ENCODE assay signal across 12 cellular contexts in the genomic region with DNA sequence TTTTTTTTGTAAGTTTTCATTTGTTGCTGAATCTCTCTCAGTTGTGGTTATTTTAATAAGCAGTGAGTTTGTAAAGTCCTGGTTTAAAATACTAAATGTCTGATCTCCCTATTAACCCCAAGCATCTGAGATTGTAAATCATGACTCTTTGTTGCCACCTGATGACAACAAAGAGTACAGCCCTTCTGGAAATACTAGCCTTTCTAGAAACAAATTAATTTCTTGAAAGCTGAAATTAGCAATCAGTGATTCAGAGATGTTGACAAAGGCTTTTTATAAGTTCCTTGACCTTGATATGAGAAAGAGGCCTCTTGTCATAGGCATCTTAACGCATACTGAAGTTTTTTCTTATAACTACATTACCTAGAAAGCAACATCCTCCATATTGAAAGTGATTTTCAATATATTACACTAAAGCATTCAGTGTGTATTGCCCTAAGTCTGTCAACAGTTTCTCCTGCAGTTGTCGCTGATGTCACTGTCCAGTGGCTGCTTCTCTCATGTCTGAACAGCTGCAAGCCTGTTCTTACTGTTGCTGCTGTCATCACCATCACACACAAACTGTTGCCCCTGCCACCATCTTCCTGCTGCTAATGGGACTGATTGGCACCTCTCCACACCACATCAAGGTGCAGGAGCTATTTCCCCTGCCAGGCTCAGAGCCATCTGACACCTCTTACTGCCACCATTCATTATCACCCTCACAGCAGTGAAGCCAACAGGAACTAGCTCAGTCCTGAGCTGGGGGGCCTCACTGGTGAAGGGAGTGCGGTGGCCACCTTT.
DNase-seq lines count a peak whose midpoint lies in the region; ATAC-seq and TF ChIP-seq lines count a peak whose summit lies in the region.
"Had no signal": no experiment of that assay in that cellular context is flagged by ENCODE, and none has a peak within 500 bp of the region (broad histone marks: within the 10 kb centered on the region; RNA-seq: fewer than 3 reads in every experiment).

No MANE protein-coding gene starts in this region.

- no peaks in the 10 kb centered on the region for H3K27me3 ChIP-seq in neural cell (ENCODE audit: insufficient read depth, low read depth, low read length)
- H3K27me3 ChIP-seq: dorsolateral prefrontal cortex had no signal

- H3K9me2 ChIP-seq in neural cell (ENCODE audit: insufficient read depth, low read length) = no peaks in the 10 kb centered on the region

- peak; percentile 51 for DNase-seq in NCI-H2196 (lab: John Stamatoyannopoulos, UW; ENCODE audit: unreplicated experiment)
- no peak for DNase-seq in NCI-H2196 treated with DMSO at 0.1 percent for 48 hours (lab: John Stamatoyannopoulos, UW; ENCODE audit: unreplicated experiment)
- peak; percentile 83 for DNase-seq in NCI-H2081 treated with DMSO at 0.1 percent for 48 hours (lab: John Stamatoyannopoulos, UW)
- DNase-seq in cardiac fibroblast (ENCODE audit: low read depth in 2 of 2) = peak in 1 of 2 donors; percentile 11
- DNase-seq in NCI-H1436 treated with DMSO at 0.1 percent for 48 hours (lab: John Stamatoyannopoulos, UW) = no peak
- no peak for DNase-seq in T-helper 9 cell
- DNase-seq: dorsolateral prefrontal cortex, EL, KG1, WERI-Rb-1 had no signal

- TF ChIP-seq RAD21 in neural cell (conservative IDR thresholded peaks at IDR 0.05) = peak; percentile 54

- no peak overlapping the region for H3K4me2 ChIP-seq in neural cell (ENCODE audit: low read length)

- no peaks in the 10 kb centered on the region for H3K36me3 ChIP-seq in neural cell (ENCODE audit: insufficient read depth, low read length)
- H3K36me3 ChIP-seq: WERI-Rb-1 had no signal

- H3K4me3 ChIP-seq in cardiac fibroblast (replicated peaks in 1 of 2; ENCODE audit: low read depth in 2 of 2, low read length in 2 of 2) (no peak overlapping the region), neural cell (ENCODE audit: low read length) (no peak overlapping the region)
- H3K4me3 ChIP-seq: dorsolateral prefrontal cortex had no signal

- TF ChIP-seq CTCF in cardiac fibroblast (IDR thresholded peaks at IDR 0.05; ENCODE audit: low read depth, low read length) (peak; percentile 9), neural cell (IDR thresholded peaks at IDR 0.05; ENCODE audit: poor library complexity, severe bottlenecking) (peak; percentile 56)

- no peak overlapping the region for H3K9ac ChIP-seq in neural cell (ENCODE audit: low read length)

- peak; percentile 18 for TF ChIP-seq EP300 in neural cell (conservative IDR thresholded peaks at IDR 0.05; ENCODE audit: poor library complexity, severe bottlenecking)

- no peaks in the 10 kb centered on the region for H3F3A ChIP-seq in neural cell (ENCODE audit: insufficient read depth, low read length, poor library complexity, severe bottlenecking)

- H3K79me2 ChIP-seq in neural cell (replicated peaks; ENCODE audit: insufficient read depth, low read length) = no peaks in the 10 kb centered on the region

- no peak for ATAC-seq in GM18511 (IDR thresholded peaks at IDR 0.05; ENCODE audit: unreplicated experiment)

- no peak overlapping the region for H2AFZ ChIP-seq in neural cell (ENCODE audit: low read depth, low read length)

- no peaks in the 10 kb centered on the region for H4K20me1 ChIP-seq in neural cell (ENCODE audit: insufficient read depth)

- H3K27ac ChIP-seq in neural cell (ENCODE audit: low read length) = no peak overlapping the region
- H3K27ac ChIP-seq: dorsolateral prefrontal cortex, WERI-Rb-1 had no signal

- H3K9me3 ChIP-seq in neural cell (ENCODE audit: low read length) = no peaks in the 10 kb centered on the region

TF ChIP-seq in neural cell, 6 proteins besides CTCF, POLR2A, EP300 and RAD21:
- TF ChIP-seq POLR2AphosphoS5 (IDR thresholded peaks at IDR 0.05) = peak; percentile 29
- TF ChIP-seq, protein P1, sequence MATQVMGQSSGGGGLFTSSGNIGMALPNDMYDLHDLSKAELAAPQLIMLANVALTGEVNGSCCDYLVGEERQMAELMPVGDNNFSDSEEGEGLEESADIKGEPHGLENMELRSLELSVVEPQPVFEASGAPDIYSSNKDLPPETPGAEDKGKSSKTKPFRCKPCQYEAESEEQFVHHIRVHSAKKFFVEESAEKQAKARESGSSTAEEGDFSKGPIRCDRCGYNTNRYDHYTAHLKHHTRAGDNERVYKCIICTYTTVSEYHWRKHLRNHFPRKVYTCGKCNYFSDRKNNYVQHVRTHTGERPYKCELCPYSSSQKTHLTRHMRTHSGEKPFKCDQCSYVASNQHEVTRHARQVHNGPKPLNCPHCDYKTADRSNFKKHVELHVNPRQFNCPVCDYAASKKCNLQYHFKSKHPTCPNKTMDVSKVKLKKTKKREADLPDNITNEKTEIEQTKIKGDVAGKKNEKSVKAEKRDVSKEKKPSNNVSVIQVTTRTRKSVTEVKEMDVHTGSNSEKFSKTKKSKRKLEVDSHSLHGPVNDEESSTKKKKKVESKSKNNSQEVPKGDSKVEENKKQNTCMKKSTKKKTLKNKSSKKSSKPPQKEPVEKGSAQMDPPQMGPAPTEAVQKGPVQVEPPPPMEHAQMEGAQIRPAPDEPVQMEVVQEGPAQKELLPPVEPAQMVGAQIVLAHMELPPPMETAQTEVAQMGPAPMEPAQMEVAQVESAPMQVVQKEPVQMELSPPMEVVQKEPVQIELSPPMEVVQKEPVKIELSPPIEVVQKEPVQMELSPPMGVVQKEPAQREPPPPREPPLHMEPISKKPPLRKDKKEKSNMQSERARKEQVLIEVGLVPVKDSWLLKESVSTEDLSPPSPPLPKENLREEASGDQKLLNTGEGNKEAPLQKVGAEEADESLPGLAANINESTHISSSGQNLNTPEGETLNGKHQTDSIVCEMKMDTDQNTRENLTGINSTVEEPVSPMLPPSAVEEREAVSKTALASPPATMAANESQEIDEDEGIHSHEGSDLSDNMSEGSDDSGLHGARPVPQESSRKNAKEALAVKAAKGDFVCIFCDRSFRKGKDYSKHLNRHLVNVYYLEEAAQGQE (IDR thresholded peaks at IDR 0.05; ENCODE audit: borderline replicate concordance) = no peak
- TF ChIP-seq MXI1 (conservative IDR thresholded peaks at IDR 0.05; ENCODE audit: poor library complexity, severe bottlenecking) = no peak
- TF ChIP-seq TAF1 (IDR thresholded peaks at IDR 0.05; ENCODE audit: low read depth) = no peak
- no peak for TF ChIP-seq EZH2 (IDR thresholded peaks at IDR 0.05; ENCODE audit: borderline replicate concordance, insufficient read depth, low read length, poor library complexity, severe bottlenecking)
- TF ChIP-seq SMC3 (conservative IDR thresholded peaks at IDR 0.05; ENCODE audit: poor library complexity) = peak; percentile 42

Comparison
In these comparisons a context has a peak if more than half of its experiments do, and no peak if none do; other contexts are left out.
1. DNase-seq: peak in NCI-H2196 (single experiment) and NCI-H2081 treated with DMSO at 0.1 percent for 48 hours (single experiment); none in NCI-H2196 treated with DMSO at 0.1 percent for 48 hours (single experiment), NCI-H1436 treated with DMSO at 0.1 percent for 48 hours (single experiment) and T-helper 9 cell (single experiment).